11 cellular contexts compared by ENCODE assay signal in the genomic region with DNA sequence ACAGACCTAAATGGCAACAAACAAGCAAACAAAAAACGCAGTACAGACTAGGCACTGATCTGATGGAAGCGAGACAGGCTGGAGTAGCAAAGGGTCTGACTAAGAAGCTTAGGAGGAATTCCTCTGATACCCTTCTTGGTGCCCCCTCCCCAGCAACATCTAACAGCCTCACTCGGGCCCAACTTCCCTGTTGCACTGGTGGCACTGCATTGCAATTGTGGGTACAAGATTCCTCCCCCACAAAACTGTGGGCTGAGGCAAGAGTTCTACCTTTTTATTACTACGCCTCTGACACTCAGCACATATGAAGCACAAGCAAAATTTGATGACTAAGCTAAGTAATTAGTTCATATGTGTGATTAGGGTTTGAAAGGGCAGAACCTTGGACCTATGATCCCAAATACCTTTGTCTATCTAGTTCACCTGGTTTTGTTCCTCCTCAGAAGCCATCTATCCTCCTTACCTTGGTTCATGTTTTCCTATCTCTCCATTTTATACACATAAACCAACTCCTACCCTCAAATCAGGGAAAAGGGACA.
DNase-seq lines count a peak whose midpoint lies in the region; ATAC-seq, FAIRE-seq and TF ChIP-seq lines count a peak whose summit lies in the region.
"Had no signal": no experiment of that assay in that cellular context is flagged by ENCODE, and none has a peak within 500 bp of the region (broad histone marks: within the 10 kb centered on the region; RNA-seq: fewer than 3 reads in every experiment).

No MANE protein-coding gene starts in this region.

- H3K36me3 ChIP-seq in left ventricle myocardium inferior (no peaks in the 10 kb centered on the region), parathyroid adenoma (ENCODE audit: control insufficient read depth, insufficient read depth, low read length) (no peaks in the 10 kb centered on the region), vagina (no peaks in the 10 kb centered on the region)

- DNase-seq in left ventricle myocardium inferior (no peak), cardiac septum (ENCODE audit: low spot score) (no peak), head of caudate nucleus (peak in 34 of 42 donors; percentile 9 to 81 (median 48)), vagina (ENCODE audit: extremely low spot score in 2 of 2) (no peak), NCI-H1694 (lab: John Stamatoyannopoulos, UW) (no peak), H54 (ENCODE audit: insufficient read length, low spot score) (no peak)
- DNase-seq: activated naive CD8-positive, alpha-beta T cell treated with anti-CD3 and anti-CD28 coated beads, Interleukin-2, amount 10 ng/mL, durations not matched to agents 7 days and 5 days had no signal

- H2AFZ ChIP-seq in parathyroid adenoma = peak overlapping the region; percentile 9

- H3K4me2 ChIP-seq in parathyroid adenoma (ENCODE audit: low read length) = no peak overlapping the region

- no peak for ATAC-seq in GM19328 (IDR thresholded peaks at IDR 0.05; ENCODE audit: unreplicated experiment)

- no peak for FAIRE-seq in H54 (lab: Jason Lieb, UNC)
- FAIRE-seq: TTC549, urothelium cell line had no signal

- H3K27ac ChIP-seq in left ventricle myocardium inferior (replicated peaks) (peak overlapping the region; percentile 85), parathyroid adenoma (peak overlapping the region; percentile 34), vagina (peak overlapping the region; percentile 74)

- intact Hi-C loops in left ventricle myocardium inferior (cut with micrococcal nuclease) = loop anchor here (5.0 kb wide), 1 partner anchor 57 kb away; no protein-coding TSS in a partner anchor
- intact Hi-C loops in cardiac septum (cut with DNase I) = loop anchor here (2.0 to 5.0 kb wide), 3 partner anchors 97 to 178 kb away; a partner anchor contains a TSS
- intact Hi-C loops in head of caudate nucleus (cut with DNase I) = loop anchor here (2.0 kb wide), 1 partner anchor 61 kb away; no protein-coding TSS in a partner anchor
- intact Hi-C loops in vagina (cut with DNase I) = loop anchor here (5.0 kb wide), 1 partner anchor 103 kb away; no protein-coding TSS in a partner anchor

- H3K4me3 ChIP-seq in left ventricle myocardium inferior (no peak overlapping the region), parathyroid adenoma (ENCODE audit: low read depth, low read length) (no peak overlapping the region), vagina (no peak overlapping the region)

- H3K79me2 ChIP-seq in parathyroid adenoma = peaks cover 7% of the 10 kb centered on the region

- TF ChIP-seq CTCF in left ventricle myocardium inferior (IDR thresholded peaks at IDR 0.05; ENCODE audit: borderline replicate concordance) (no peak), parathyroid adenoma (IDR thresholded peaks at IDR 0.05) (no peak), vagina (IDR thresholded peaks at IDR 0.05) (no peak)

- H3K9ac ChIP-seq in parathyroid adenoma = no peak overlapping the region

- H3K4me1 ChIP-seq in left ventricle myocardium inferior (peaks cover 64% of the 10 kb centered on the region), parathyroid adenoma (peaks cover 15% of the 10 kb centered on the region), vagina (peaks cover 40% of the 10 kb centered on the region)

- TF ChIP-seq POLR2A in vagina (IDR thresholded peaks at IDR 0.05) = no peak
- no peak for TF ChIP-seq POLR2A in H54 (IDR thresholded peaks at IDR 0.05; ENCODE audit: low read depth, low read length)

- no peaks in the 10 kb centered on the region for H3K9me3 ChIP-seq in left ventricle myocardium inferior (replicated peaks)
- H3K9me3 ChIP-seq in parathyroid adenoma (ENCODE audit: control insufficient read depth, low read length) = no peaks in the 10 kb centered on the region
- no peaks in the 10 kb centered on the region for H3K9me3 ChIP-seq in vagina

- no peaks in the 10 kb centered on the region for H3K27me3 ChIP-seq in left ventricle myocardium inferior (ENCODE audit: low read depth)
- H3K27me3 ChIP-seq in parathyroid adenoma (ENCODE audit: control insufficient read depth, insufficient read depth, low read length) = no peaks in the 10 kb centered on the region
- no peaks in the 10 kb centered on the region for H3K27me3 ChIP-seq in vagina

Comparison
In these comparisons a context has a peak if more than half of its experiments do, and no peak if none do; other contexts are left out.
1. DNase-seq: peak in head of caudate nucleus (34 of 42); none in left ventricle myocardium inferior (single experiment), cardiac septum (single experiment), vagina (0 of 2), NCI-H1694 (single experiment) and H54 (single experiment).
2. H3K27ac ChIP-seq: peak in every context shown above with its lines; median percentile 85 in left ventricle myocardium inferior; 74 in vagina; 34 in parathyroid adenoma.